12 cellular contexts compared by ENCODE assay signal in genomic region chr1:185284533-185285244, GRCh38. TPM values are rescaled to one million over a fixed set of nuclear protein-coding genes. Genes with fewer than 3 reads are reported as not detected.
DNase-seq lines count a peak whose midpoint lies in the region; ATAC-seq and TF ChIP-seq lines count a peak whose summit lies in the region.
"Had no signal": no experiment of that assay in that cellular context is flagged by ENCODE, and none has a peak within 500 bp of the region (broad histone marks: within the 10 kb centered on the region; RNA-seq: fewer than 3 reads in every experiment).

No MANE protein-coding gene starts in this region.

- peak overlapping the region; percentile 55 for H3K27ac Mint-ChIP-seq in activated naive CD8-positive, alpha-beta T cell treated with anti-CD3 and anti-CD28 coated beads, Interleukin-2, amount 10 ng/mL, durations not matched to agents 7 days and 5 days
- no peak overlapping the region for H3K27ac Mint-ChIP-seq in activated naive CD8-positive, alpha-beta T cell treated with anti-CD3 and anti-CD28 coated beads for 36 hours
- H3K27ac Mint-ChIP-seq in progenitor cell of endocrine pancreas = peak overlapping the region; percentile 53
- no peak overlapping the region for H3K27ac Mint-ChIP-seq in stimulated activated memory B cell treated with anti-CD40 and anti-IgM and Interleukin-4, amounts not matched to agents 10 μg/mL and 1 μg/mL and 100 μg/mL, for 72 hours

- no peak for DNase-seq in activated naive CD8-positive, alpha-beta T cell treated with anti-CD3 and anti-CD28 coated beads, Interleukin-2, amount 10 ng/mL, durations not matched to agents 7 days and 5 days
- DNase-seq in activated naive CD8-positive, alpha-beta T cell treated with anti-CD3 and anti-CD28 coated beads for 36 hours = no peak
- DNase-seq in OCI-M1 (lab: John Stamatoyannopoulos, UW) = peak; percentile 99
- DNase-seq in fibroblast of the aortic adventitia (ENCODE audit: low read depth) = peak; percentile 38
- no peak for DNase-seq in progenitor cell of endocrine pancreas (ENCODE audit: low spot score, unreplicated experiment)
- DNase-seq: AML-193, hippocampal formation, NCI-H2081, pancreas had no signal

- ATAC-seq in activated naive CD8-positive, alpha-beta T cell treated with anti-CD3 and anti-CD28 coated beads, Interleukin-2, amount 10 ng/mL, durations not matched to agents 7 days and 5 days (ENCODE audit: low read depth) = no peak
- ATAC-seq in stimulated activated memory B cell treated with anti-CD40 and anti-IgM and Interleukin-4, amounts not matched to agents 10 μg/mL and 1 μg/mL and 100 μg/mL, for 72 hours = no peak
- ATAC-seq in GM19324 (IDR thresholded peaks at IDR 0.05; ENCODE audit: low FRiP score, unreplicated experiment) = no peak
- no peak for ATAC-seq in HG02973 (IDR thresholded peaks at IDR 0.05; ENCODE audit: unreplicated experiment)

- TF ChIP-seq CTCF in fibroblast of the aortic adventitia (IDR thresholded peaks at IDR 0.05; ENCODE audit: insufficient read depth, low read length) = no peak
- TF ChIP-seq CTCF in progenitor cell of endocrine pancreas (IDR thresholded peaks at IDR 0.05; ENCODE audit: unreplicated experiment) = no peak

- POLR2A ChIA-PET in activated naive CD8-positive, alpha-beta T cell treated with anti-CD3 and anti-CD28 coated beads, Interleukin-2, amount 10 ng/mL, durations not matched to agents 7 days and 5 days (lab: Charles Lee) = no interaction called here

- H3K4me1 Mint-ChIP-seq in activated naive CD8-positive, alpha-beta T cell treated with anti-CD3 and anti-CD28 coated beads, Interleukin-2, amount 10 ng/mL, durations not matched to agents 7 days and 5 days = peaks cover 29% of the 10 kb centered on the region
- peaks cover 49% of the 10 kb centered on the region for H3K4me1 Mint-ChIP-seq in activated naive CD8-positive, alpha-beta T cell treated with anti-CD3 and anti-CD28 coated beads for 36 hours
- H3K4me1 Mint-ChIP-seq in progenitor cell of endocrine pancreas (ENCODE audit: low read depth) = peaks cover 3% of the 10 kb centered on the region
- H3K4me1 Mint-ChIP-seq in stimulated activated memory B cell treated with anti-CD40 and anti-IgM and Interleukin-4, amounts not matched to agents 10 μg/mL and 1 μg/mL and 100 μg/mL, for 72 hours = peaks cover 4% of the 10 kb centered on the region

- no peak overlapping the region for H3K4me3 ChIP-seq in fibroblast of the aortic adventitia (ENCODE audit: low read depth, low read length)
- H3K4me3 ChIP-seq: pancreas had no signal

- no peak overlapping the region for H3K4me3 Mint-ChIP-seq in activated naive CD8-positive, alpha-beta T cell treated with anti-CD3 and anti-CD28 coated beads, Interleukin-2, amount 10 ng/mL, durations not matched to agents 7 days and 5 days
- no peak overlapping the region for H3K4me3 Mint-ChIP-seq in activated naive CD8-positive, alpha-beta T cell treated with anti-CD3 and anti-CD28 coated beads for 36 hours
- no peak overlapping the region for H3K4me3 Mint-ChIP-seq in progenitor cell of endocrine pancreas (ENCODE audit: low read depth)
- H3K4me3 Mint-ChIP-seq in stimulated activated memory B cell treated with anti-CD40 and anti-IgM and Interleukin-4, amounts not matched to agents 10 μg/mL and 1 μg/mL and 100 μg/mL, for 72 hours = no peak overlapping the region

- no peaks in the 10 kb centered on the region for H3K27me3 Mint-ChIP-seq in activated naive CD8-positive, alpha-beta T cell treated with anti-CD3 and anti-CD28 coated beads, Interleukin-2, amount 10 ng/mL, durations not matched to agents 7 days and 5 days
- H3K27me3 Mint-ChIP-seq in activated naive CD8-positive, alpha-beta T cell treated with anti-CD3 and anti-CD28 coated beads for 36 hours = no peaks in the 10 kb centered on the region
- no peaks in the 10 kb centered on the region for H3K27me3 Mint-ChIP-seq in progenitor cell of endocrine pancreas
- no peaks in the 10 kb centered on the region for H3K27me3 Mint-ChIP-seq in stimulated activated memory B cell treated with anti-CD40 and anti-IgM and Interleukin-4, amounts not matched to agents 10 μg/mL and 1 μg/mL and 100 μg/mL, for 72 hours

- H3K9me3 Mint-ChIP-seq in activated naive CD8-positive, alpha-beta T cell treated with anti-CD3 and anti-CD28 coated beads, Interleukin-2, amount 10 ng/mL, durations not matched to agents 7 days and 5 days = peaks cover 4% of the 10 kb centered on the region
- peaks cover 4% of the 10 kb centered on the region for H3K9me3 Mint-ChIP-seq in activated naive CD8-positive, alpha-beta T cell treated with anti-CD3 and anti-CD28 coated beads for 36 hours
- H3K9me3 Mint-ChIP-seq in progenitor cell of endocrine pancreas (ENCODE audit: low read depth) = peaks cover 6% of the 10 kb centered on the region
- H3K9me3 Mint-ChIP-seq in stimulated activated memory B cell treated with anti-CD40 and anti-IgM and Interleukin-4, amounts not matched to agents 10 μg/mL and 1 μg/mL and 100 μg/mL, for 72 hours = peaks cover 2% of the 10 kb centered on the region

- peaks cover 20% of the 10 kb centered on the region for H3K36me3 Mint-ChIP-seq in activated naive CD8-positive, alpha-beta T cell treated with anti-CD3 and anti-CD28 coated beads, Interleukin-2, amount 10 ng/mL, durations not matched to agents 7 days and 5 days
- peaks cover 24% of the 10 kb centered on the region for H3K36me3 Mint-ChIP-seq in activated naive CD8-positive, alpha-beta T cell treated with anti-CD3 and anti-CD28 coated beads for 36 hours
- H3K36me3 Mint-ChIP-seq in progenitor cell of endocrine pancreas (ENCODE audit: insufficient read depth) = peaks cover 15% of the 10 kb centered on the region
- peaks cover 20% of the 10 kb centered on the region for H3K36me3 Mint-ChIP-seq in stimulated activated memory B cell treated with anti-CD40 and anti-IgM and Interleukin-4, amounts not matched to agents 10 μg/mL and 1 μg/mL and 100 μg/mL, for 72 hours

RNA-seq across cellular contexts. Expression of gene IVNS1ABP, which starts 32.4 kb away (rescaled TPM):
- 100 to 1,000 TPM; 261 to 265 TPM for total RNA-seq in activated naive CD8-positive, alpha-beta T cell treated with anti-CD3 and anti-CD28 coated beads, Interleukin-2, amount 10 ng/mL, durations not matched to agents 7 days and 5 days
- 100 to 1,000 TPM; 137 to 139 TPM for total RNA-seq in activated naive CD8-positive, alpha-beta T cell treated with anti-CD3 and anti-CD28 coated beads for 36 hours
- total RNA-seq in fibroblast of the aortic adventitia (ENCODE audit: low replicate concordance) (41.0 and 49.3 TPM in 2 replicates), progenitor cell of endocrine pancreas (199 and 201 TPM in 2 replicates)

Comparison
In these comparisons a context has a peak if more than half of its experiments do, and no peak if none do; other contexts are left out.
1. H3K27ac Mint-ChIP-seq: peak in activated naive CD8-positive, alpha-beta T cell treated with anti-CD3 and anti-CD28 coated beads, Interleukin-2, amount 10 ng/mL, durations not matched to agents 7 days and 5 days (single experiment) and progenitor cell of endocrine pancreas (single experiment); none in activated naive CD8-positive, alpha-beta T cell treated with anti-CD3 and anti-CD28 coated beads for 36 hours (single experiment) and stimulated activated memory B cell treated with anti-CD40 and anti-IgM and Interleukin-4, amounts not matched to agents 10 μg/mL and 1 μg/mL and 100 μg/mL, for 72 hours (single experiment).
2. DNase-seq: peak in OCI-M1 (single experiment) and fibroblast of the aortic adventitia (single experiment); none in activated naive CD8-positive, alpha-beta T cell treated with anti-CD3 and anti-CD28 coated beads, Interleukin-2, amount 10 ng/mL, durations not matched to agents 7 days and 5 days (single experiment), activated naive CD8-positive, alpha-beta T cell treated with anti-CD3 and anti-CD28 coated beads for 36 hours (single experiment) and progenitor cell of endocrine pancreas (single experiment).